ENCODE assay signal across 9 cellular contexts in genomic region chr14:56195727-56196126, GRCh38.
A peak's percentile ranks its signal among the peaks of the same experiment; 100 is the strongest.
DNase-seq lines count a peak whose midpoint lies in the region; ATAC-seq and TF ChIP-seq lines count a peak whose summit lies in the region.
"Had no signal": no experiment of that assay in that cellular context is flagged by ENCODE, and none has a peak within 500 bp of the region (broad histone marks: within the 10 kb centered on the region; RNA-seq: fewer than 3 reads in every experiment).

No MANE protein-coding gene starts in this region.

- ATAC-seq in activated CD4-positive, alpha-beta T cell treated with anti-CD3 and anti-CD28 coated beads for 36 hours, result peak; percentile 83
- ATAC-seq in activated CD8-positive, alpha-beta T cell treated with anti-CD3 and anti-CD28 coated beads for 36 hours, result peak; percentile 82
- ATAC-seq in naive thymus-derived CD8-positive, alpha-beta T cell, result peak; percentile 35 to 39

- peak overlapping the region; percentile 35; the same call in 1 of the 2 replicates for H3K9ac ChIP-seq in GM23248

- no peaks in the 10 kb centered on the region for H3K36me3 Mint-ChIP-seq in activated CD4-positive, alpha-beta T cell treated with anti-CD3 and anti-CD28 coated beads for 36 hours (ENCODE audit: low read depth)
- no peaks in the 10 kb centered on the region for H3K36me3 Mint-ChIP-seq in activated CD8-positive, alpha-beta T cell treated with anti-CD3 and anti-CD28 coated beads for 36 hours (ENCODE audit: low read depth)
- peaks cover 0 to 2% (median 0%) of the 10 kb centered on the region in 3 donors for H3K36me3 Mint-ChIP-seq in naive thymus-derived CD8-positive, alpha-beta T cell

- H3K4me2 ChIP-seq in GM23248 (ENCODE audit: unreplicated experiment), result peak overlapping the region; percentile 45

- no peaks in the 10 kb centered on the region for H3K27me3 ChIP-seq in GM23248 (replicated peaks; ENCODE audit: insufficient read depth)

- H3K4me1 ChIP-seq in GM23248 (ENCODE audit: insufficient read depth), result peaks cover 36% of the 10 kb centered on the region

- H3K4me3 ChIP-seq in GM23248, result 0 out of 2 replicates have a peak overlapping the region, but pooled peaks have one; percentile 12

- no peak overlapping the region for H3K27ac ChIP-seq in GM23248
- H3K27ac ChIP-seq: C4-2B had no signal

- H3K27me3 Mint-ChIP-seq in activated CD4-positive, alpha-beta T cell treated with anti-CD3 and anti-CD28 coated beads for 36 hours, result no peaks in the 10 kb centered on the region
- H3K27me3 Mint-ChIP-seq in activated CD8-positive, alpha-beta T cell treated with anti-CD3 and anti-CD28 coated beads for 36 hours, result no peaks in the 10 kb centered on the region
- H3K27me3 Mint-ChIP-seq in naive thymus-derived CD8-positive, alpha-beta T cell, result no peaks in the 10 kb centered on the region

- H3K27ac Mint-ChIP-seq in activated CD4-positive, alpha-beta T cell treated with anti-CD3 and anti-CD28 coated beads for 36 hours, result peak overlapping the region; percentile 59
- peak overlapping the region; percentile 43 for H3K27ac Mint-ChIP-seq in activated CD8-positive, alpha-beta T cell treated with anti-CD3 and anti-CD28 coated beads for 36 hours
- H3K27ac Mint-ChIP-seq in naive thymus-derived CD8-positive, alpha-beta T cell, result peak overlapping the region; percentile 41 to 90 (median 84)

- H3F3A ChIP-seq in GM23248 (ENCODE audit: insufficient read depth), result peaks cover 17% of the 10 kb centered on the region; the same call in 1 of the 2 replicates

- no peaks in the 10 kb centered on the region for H3K9me2 ChIP-seq in GM23248 (ENCODE audit: insufficient read depth)

- H3K4me1 Mint-ChIP-seq in activated CD4-positive, alpha-beta T cell treated with anti-CD3 and anti-CD28 coated beads for 36 hours, result peaks cover 24% of the 10 kb centered on the region
- peaks cover 29% of the 10 kb centered on the region for H3K4me1 Mint-ChIP-seq in activated CD8-positive, alpha-beta T cell treated with anti-CD3 and anti-CD28 coated beads for 36 hours (ENCODE audit: low read depth)
- peaks cover 20 to 33% (median 27%) of the 10 kb centered on the region in 4 donors for H3K4me1 Mint-ChIP-seq in naive thymus-derived CD8-positive, alpha-beta T cell

- intact Hi-C loops in activated CD4-positive, alpha-beta T cell treated with anti-CD3 and anti-CD28 coated beads for 36 hours (cut with DNase I, micrococcal nuclease), result loop anchor here in 1 of 2 experiments (2.0 kb wide), 1 partner anchor 77 kb away; the partner anchor contains the start of gene PELI2
- intact Hi-C loops in activated CD8-positive, alpha-beta T cell treated with anti-CD3 and anti-CD28 coated beads for 36 hours (cut with micrococcal nuclease), result no loop called here

- no peak for TF ChIP-seq CTCF in activated CD8-positive, alpha-beta T cell treated with anti-CD3 and anti-CD28 coated beads for 36 hours (IDR thresholded peaks at IDR 0.05)

- no peaks in the 10 kb centered on the region for H3K9me3 ChIP-seq in GM23248 (ENCODE audit: low read depth)

- in situ Hi-C loops in GM23248 (cut with MboI), result no loop called here

- no peaks in the 10 kb centered on the region for H3K9me3 Mint-ChIP-seq in activated CD4-positive, alpha-beta T cell treated with anti-CD3 and anti-CD28 coated beads for 36 hours (ENCODE audit: low read depth)
- no peaks in the 10 kb centered on the region for H3K9me3 Mint-ChIP-seq in activated CD8-positive, alpha-beta T cell treated with anti-CD3 and anti-CD28 coated beads for 36 hours
- peaks cover 0 to 2% (median 0%) of the 10 kb centered on the region in 9 donors for H3K9me3 Mint-ChIP-seq in naive thymus-derived CD8-positive, alpha-beta T cell

- H4K20me1 ChIP-seq in GM23248 (ENCODE audit: insufficient read depth), result no peaks in the 10 kb centered on the region

- H3K79me2 ChIP-seq in GM23248 (ENCODE audit: insufficient read depth), result no peaks in the 10 kb centered on the region

- no peaks in the 10 kb centered on the region for H3K36me3 ChIP-seq in GM23248 (ENCODE audit: low read depth)

- H2AFZ ChIP-seq in GM23248, result peak overlapping the region; percentile 50; the same call in 1 of the 2 replicates

- DNase-seq in activated CD4-positive, alpha-beta T cell treated with anti-CD3 and anti-CD28 coated beads for 36 hours, result peak; percentile 61
- no peak for DNase-seq in activated CD4-positive, alpha-beta T cell treated with anti-CD3 and anti-CD28 coated beads for 1 hour
- peak; percentile 14 for DNase-seq in GM23248
- peak; percentile 60 for DNase-seq in NCI-H1092 (lab: John Stamatoyannopoulos, UW)
- DNase-seq in activated CD8-positive, alpha-beta T cell treated with anti-CD3 and anti-CD28 coated beads for 36 hours, result peak; percentile 70
- DNase-seq in naive thymus-derived CD8-positive, alpha-beta T cell, result no peak
- no peak for DNase-seq in HT-29 (ENCODE audit: low spot score)
- DNase-seq in superior temporal gyrus (ENCODE audit: extremely low spot score), result no peak

- CTCF ChIA-PET in activated CD4-positive, alpha-beta T cell treated with anti-CD3 and anti-CD28 coated beads for 36 hours (lab: Charles Lee), result interaction anchor here (1.9 kb wide), 1 partner anchor 26 kb away, joined by 6 read pairs; no protein-coding TSS in a partner anchor
- CTCF ChIA-PET in activated CD8-positive, alpha-beta T cell treated with anti-CD3 and anti-CD28 coated beads for 36 hours (lab: Charles Lee), result no interaction called here

- POLR2A ChIA-PET in activated CD4-positive, alpha-beta T cell treated with anti-CD3 and anti-CD28 coated beads for 36 hours (lab: Charles Lee), result no interaction called here
- POLR2A ChIA-PET in activated CD8-positive, alpha-beta T cell treated with anti-CD3 and anti-CD28 coated beads for 36 hours (lab: Charles Lee), result interaction anchor here (1.4 kb wide), 1 partner anchor 77 kb away, joined by 4 read pairs; the partner anchor contains the start of gene PELI2
- POLR2A ChIA-PET in naive thymus-derived CD8-positive, alpha-beta T cell (lab: Charles Lee), result interaction anchor here (1.0 kb wide), 1 partner anchor 77 kb away, joined by 5 read pairs; the partner anchor contains the start of gene PELI2

- H3K4me3 Mint-ChIP-seq in activated CD4-positive, alpha-beta T cell treated with anti-CD3 and anti-CD28 coated beads for 36 hours, result peak overlapping the region; percentile 6
- H3K4me3 Mint-ChIP-seq in activated CD8-positive, alpha-beta T cell treated with anti-CD3 and anti-CD28 coated beads for 36 hours, result no peak overlapping the region
- peak overlapping the region; percentile 37 to 81 (median 67) for H3K4me3 Mint-ChIP-seq in naive thymus-derived CD8-positive, alpha-beta T cell

- WGBS in GM23248 (ENCODE audit: low coverage in 1 of 2, low lambda C conversion rate in 2 of 2, missing lambda C conversion rate in 2 of 2), 2 experiments, result 30 to 47% methylated on average over 6 of the region's 6 CpGs

Comparison
In these comparisons a context has a peak if more than half of its experiments do, and no peak if none do; other contexts are left out.
1. DNase-seq: peak in activated CD4-positive, alpha-beta T cell treated with anti-CD3 and anti-CD28 coated beads for 36 hours (single experiment), GM23248 (single experiment), NCI-H1092 (single experiment) and activated CD8-positive, alpha-beta T cell treated with anti-CD3 and anti-CD28 coated beads for 36 hours (single experiment); none in activated CD4-positive, alpha-beta T cell treated with anti-CD3 and anti-CD28 coated beads for 1 hour (single experiment), naive thymus-derived CD8-positive, alpha-beta T cell (0 of 10), HT-29 (single experiment) and superior temporal gyrus (single experiment).
2. Peak in every context shown above with its lines, with median percentiles within 50 percentile points of each other: ATAC-seq and H3K27ac Mint-ChIP-seq.